Comparison of ENCODE assay signal across 1 cellular context in the genomic region with DNA sequence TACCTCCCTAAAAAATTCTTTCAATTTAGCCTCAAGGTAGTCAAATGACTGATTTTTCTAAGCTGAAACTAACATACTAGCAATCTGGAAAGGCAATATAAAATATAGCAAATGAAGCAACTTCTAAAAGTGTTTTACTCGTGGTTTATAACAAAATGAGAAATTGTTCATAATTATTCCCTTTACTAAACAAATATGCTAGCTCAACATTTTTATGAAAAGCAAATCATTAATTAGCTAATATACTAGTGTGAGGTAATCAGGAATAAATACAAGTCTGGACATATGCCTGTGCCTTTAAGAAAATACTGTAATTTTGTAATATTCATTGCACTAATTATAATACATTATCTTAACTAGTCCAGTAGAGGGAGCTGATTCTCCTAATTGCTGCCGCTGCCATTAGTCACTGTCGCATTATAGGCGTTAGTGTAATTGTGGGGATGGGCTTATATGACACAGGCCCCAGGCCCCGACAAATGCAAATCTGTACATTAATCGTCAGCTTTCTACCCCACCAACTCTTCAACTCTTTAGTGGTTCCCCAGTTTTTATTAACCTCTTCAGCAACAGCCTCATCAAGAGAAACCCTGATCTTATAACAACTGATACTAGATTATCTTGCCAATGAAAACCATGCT.
TF ChIP-seq lines count a peak whose summit lies in the region.

No MANE protein-coding gene starts in this region.

TF ChIP-seq in H1, 55 proteins besides CTCF, POLR2A, EP300 and RAD21:
- TF ChIP-seq, protein P1, sequence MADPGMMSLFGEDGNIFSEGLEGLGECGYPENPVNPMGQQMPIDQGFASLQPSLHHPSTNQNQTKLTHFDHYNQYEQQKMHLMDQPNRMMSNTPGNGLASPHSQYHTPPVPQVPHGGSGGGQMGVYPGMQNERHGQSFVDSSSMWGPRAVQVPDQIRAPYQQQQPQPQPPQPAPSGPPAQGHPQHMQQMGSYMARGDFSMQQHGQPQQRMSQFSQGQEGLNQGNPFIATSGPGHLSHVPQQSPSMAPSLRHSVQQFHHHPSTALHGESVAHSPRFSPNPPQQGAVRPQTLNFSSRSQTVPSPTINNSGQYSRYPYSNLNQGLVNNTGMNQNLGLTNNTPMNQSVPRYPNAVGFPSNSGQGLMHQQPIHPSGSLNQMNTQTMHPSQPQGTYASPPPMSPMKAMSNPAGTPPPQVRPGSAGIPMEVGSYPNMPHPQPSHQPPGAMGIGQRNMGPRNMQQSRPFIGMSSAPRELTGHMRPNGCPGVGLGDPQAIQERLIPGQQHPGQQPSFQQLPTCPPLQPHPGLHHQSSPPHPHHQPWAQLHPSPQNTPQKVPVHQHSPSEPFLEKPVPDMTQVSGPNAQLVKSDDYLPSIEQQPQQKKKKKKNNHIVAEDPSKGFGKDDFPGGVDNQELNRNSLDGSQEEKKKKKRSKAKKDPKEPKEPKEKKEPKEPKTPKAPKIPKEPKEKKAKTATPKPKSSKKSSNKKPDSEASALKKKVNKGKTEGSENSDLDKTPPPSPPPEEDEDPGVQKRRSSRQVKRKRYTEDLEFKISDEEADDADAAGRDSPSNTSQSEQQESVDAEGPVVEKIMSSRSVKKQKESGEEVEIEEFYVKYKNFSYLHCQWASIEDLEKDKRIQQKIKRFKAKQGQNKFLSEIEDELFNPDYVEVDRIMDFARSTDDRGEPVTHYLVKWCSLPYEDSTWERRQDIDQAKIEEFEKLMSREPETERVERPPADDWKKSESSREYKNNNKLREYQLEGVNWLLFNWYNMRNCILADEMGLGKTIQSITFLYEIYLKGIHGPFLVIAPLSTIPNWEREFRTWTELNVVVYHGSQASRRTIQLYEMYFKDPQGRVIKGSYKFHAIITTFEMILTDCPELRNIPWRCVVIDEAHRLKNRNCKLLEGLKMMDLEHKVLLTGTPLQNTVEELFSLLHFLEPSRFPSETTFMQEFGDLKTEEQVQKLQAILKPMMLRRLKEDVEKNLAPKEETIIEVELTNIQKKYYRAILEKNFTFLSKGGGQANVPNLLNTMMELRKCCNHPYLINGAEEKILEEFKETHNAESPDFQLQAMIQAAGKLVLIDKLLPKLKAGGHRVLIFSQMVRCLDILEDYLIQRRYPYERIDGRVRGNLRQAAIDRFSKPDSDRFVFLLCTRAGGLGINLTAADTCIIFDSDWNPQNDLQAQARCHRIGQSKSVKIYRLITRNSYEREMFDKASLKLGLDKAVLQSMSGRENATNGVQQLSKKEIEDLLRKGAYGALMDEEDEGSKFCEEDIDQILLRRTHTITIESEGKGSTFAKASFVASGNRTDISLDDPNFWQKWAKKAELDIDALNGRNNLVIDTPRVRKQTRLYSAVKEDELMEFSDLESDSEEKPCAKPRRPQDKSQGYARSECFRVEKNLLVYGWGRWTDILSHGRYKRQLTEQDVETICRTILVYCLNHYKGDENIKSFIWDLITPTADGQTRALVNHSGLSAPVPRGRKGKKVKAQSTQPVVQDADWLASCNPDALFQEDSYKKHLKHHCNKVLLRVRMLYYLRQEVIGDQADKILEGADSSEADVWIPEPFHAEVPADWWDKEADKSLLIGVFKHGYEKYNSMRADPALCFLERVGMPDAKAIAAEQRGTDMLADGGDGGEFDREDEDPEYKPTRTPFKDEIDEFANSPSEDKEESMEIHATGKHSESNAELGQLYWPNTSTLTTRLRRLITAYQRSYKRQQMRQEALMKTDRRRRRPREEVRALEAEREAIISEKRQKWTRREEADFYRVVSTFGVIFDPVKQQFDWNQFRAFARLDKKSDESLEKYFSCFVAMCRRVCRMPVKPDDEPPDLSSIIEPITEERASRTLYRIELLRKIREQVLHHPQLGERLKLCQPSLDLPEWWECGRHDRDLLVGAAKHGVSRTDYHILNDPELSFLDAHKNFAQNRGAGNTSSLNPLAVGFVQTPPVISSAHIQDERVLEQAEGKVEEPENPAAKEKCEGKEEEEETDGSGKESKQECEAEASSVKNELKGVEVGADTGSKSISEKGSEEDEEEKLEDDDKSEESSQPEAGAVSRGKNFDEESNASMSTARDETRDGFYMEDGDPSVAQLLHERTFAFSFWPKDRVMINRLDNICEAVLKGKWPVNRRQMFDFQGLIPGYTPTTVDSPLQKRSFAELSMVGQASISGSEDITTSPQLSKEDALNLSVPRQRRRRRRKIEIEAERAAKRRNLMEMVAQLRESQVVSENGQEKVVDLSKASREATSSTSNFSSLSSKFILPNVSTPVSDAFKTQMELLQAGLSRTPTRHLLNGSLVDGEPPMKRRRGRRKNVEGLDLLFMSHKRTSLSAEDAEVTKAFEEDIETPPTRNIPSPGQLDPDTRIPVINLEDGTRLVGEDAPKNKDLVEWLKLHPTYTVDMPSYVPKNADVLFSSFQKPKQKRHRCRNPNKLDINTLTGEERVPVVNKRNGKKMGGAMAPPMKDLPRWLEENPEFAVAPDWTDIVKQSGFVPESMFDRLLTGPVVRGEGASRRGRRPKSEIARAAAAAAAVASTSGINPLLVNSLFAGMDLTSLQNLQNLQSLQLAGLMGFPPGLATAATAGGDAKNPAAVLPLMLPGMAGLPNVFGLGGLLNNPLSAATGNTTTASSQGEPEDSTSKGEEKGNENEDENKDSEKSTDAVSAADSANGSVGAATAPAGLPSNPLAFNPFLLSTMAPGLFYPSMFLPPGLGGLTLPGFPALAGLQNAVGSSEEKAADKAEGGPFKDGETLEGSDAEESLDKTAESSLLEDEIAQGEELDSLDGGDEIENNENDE (IDR thresholded peaks at IDR 0.05; ENCODE audit: insufficient replicate concordance, low read length): peak; percentile 38
- TF ChIP-seq TAF7 (optimal IDR thresholded peaks at IDR 0.05; ENCODE audit: borderline replicate concordance, low read depth, low read length) (no peak), KDM1A (IDR thresholded peaks at IDR 0.05; ENCODE audit: borderline replicate concordance, low read length) (no peak)
